In the genomic region with DNA sequence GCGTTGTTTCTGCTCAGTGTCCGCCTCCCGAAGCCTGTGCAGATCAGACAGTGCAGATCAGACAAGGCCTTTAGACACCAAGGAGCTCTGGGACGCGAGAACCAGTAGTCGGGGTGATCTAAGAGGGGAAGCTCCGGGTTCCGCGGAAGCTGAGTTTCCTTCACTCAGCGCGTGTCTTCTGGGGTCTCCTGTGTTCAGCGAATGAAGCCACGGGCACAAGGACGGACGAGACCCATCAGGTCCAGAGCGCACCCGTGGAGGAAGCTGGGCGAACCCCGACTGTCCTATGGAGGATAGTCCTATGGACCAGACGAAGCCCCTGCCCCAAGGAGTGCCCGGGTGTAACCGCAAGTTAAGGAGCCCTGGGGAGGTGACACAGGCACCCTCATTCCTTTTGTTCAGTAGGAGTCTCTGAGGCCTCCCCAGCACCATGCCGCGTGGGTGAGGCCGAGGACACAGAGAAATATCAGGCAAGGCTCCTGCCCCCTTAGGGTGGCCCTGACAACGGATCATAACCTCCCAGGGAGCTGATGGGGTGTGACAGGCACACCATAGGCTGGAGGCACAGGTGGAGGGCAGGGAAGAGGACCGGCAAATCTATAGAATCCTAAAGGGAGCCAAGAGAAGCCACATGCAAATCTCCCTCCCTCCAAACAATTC, we compare ENCODE assay signal across 8 cellular contexts. TPM values are rescaled to one million over a fixed set of nuclear protein-coding genes. Genes with fewer than 3 reads are reported as not detected.
A peak's percentile ranks its signal among the peaks of the same experiment; 100 is the strongest.
DNase-seq lines count a peak whose midpoint lies in the region; ATAC-seq and TF ChIP-seq lines count a peak whose summit lies in the region.

No MANE protein-coding gene starts in this region.

- peaks cover 33% of the 10 kb centered on the region for H3K4me1 ChIP-seq in Panc1 (ENCODE audit: control insufficient read depth, insufficient read depth, low read length)
- H3K4me1 ChIP-seq in lung (ENCODE audit: control insufficient read depth in 2 of 2, insufficient read depth in 2 of 2, low read length in 2 of 2) = peaks cover 12 to 32% of the 10 kb centered on the region in 2 donors
- H3K4me1 ChIP-seq in testis = peaks cover 37% of the 10 kb centered on the region

- in situ Hi-C loops in Panc1 (cut with HindIII; ENCODE audit: low pct_unique_long_range_greater_than_20kb, low sequenced_read_pairs) = no loop called here

- H3K27me3 ChIP-seq in Panc1 (ENCODE audit: control insufficient read depth, insufficient read depth, low read length) = no peaks in the 10 kb centered on the region
- no peaks in the 10 kb centered on the region for H3K27me3 ChIP-seq in lung (ENCODE audit: control insufficient read depth, insufficient read depth)
- no peaks in the 10 kb centered on the region for H3K27me3 ChIP-seq in testis

- POLR2A ChIA-PET in Panc1 (lab: Charles Lee) = interaction anchor here (0.6 to 1.4 kb wide), 4 partner anchors 32 to 281 kb away, joined by 3 read pairs; partner anchors contain the start of gene KMT5C

- H3K36me3 ChIP-seq in Panc1 (ENCODE audit: control insufficient read depth, insufficient read depth, low read length) = peaks cover 22% of the 10 kb centered on the region
- peaks cover 3 to 26% of the 10 kb centered on the region in 2 donors for H3K36me3 ChIP-seq in lung (ENCODE audit: control insufficient read depth in 2 of 2, insufficient read depth in 2 of 2, low read length in 2 of 2)
- H3K36me3 ChIP-seq in testis (ENCODE audit: low read depth, missing control alignments) = no peaks in the 10 kb centered on the region

- BruUV-seq in Panc1 (replicated peaks; lab: Mats Ljungman, UMichigan) = no TSS peak

- WGBS in lung, 2 donors = 20 to 42% methylated on average over 27 of the region's 27 CpGs
- WGBS in testis, 2 donors = 34 to 36% methylated on average over 10 to 27 of the region's 27 CpGs

- ATAC-seq in HG03025 (IDR thresholded peaks at IDR 0.05; ENCODE audit: low FRiP score, unreplicated experiment) (peak; percentile 2), Panc1 (peak; percentile 23), lung (ENCODE audit: insufficient read depth, low FRiP score) (no peak)

- H3K4me3 ChIP-seq in Panc1 (ENCODE audit: low read depth in 2 of 2, low read length in 2 of 2) (peak overlapping the region; percentile 75 to 98), cardiac fibroblast (replicated peaks in 1 of 2; ENCODE audit: low read depth in 2 of 2, low read length in 2 of 2) (peak overlapping the region; percentile 16 to 97), lung (peak overlapping the region; percentile 50), testis (peak overlapping the region; percentile 80 to 92)

- DNase-seq in DMS79 treated with DMSO at 0.1 percent for 48 hours (lab: John Stamatoyannopoulos, UW) = peak; percentile 75
- DNase-seq in Panc1 (ENCODE audit: low read depth, low spot score) = no peak
- no peak for DNase-seq in cardiac fibroblast (ENCODE audit: low read depth in 2 of 2)
- DNase-seq in lung (ENCODE audit: low spot score) = peak; percentile 46
- peak; percentile 42 for DNase-seq in testis
- no peak for DNase-seq in AG08396 (ENCODE audit: low spot score)
- no peak for DNase-seq in GM20000 (ENCODE audit: low spot score)

- TF ChIP-seq CTCF in Panc1 (IDR thresholded peaks at IDR 0.05) = no peak
- TF ChIP-seq CTCF in cardiac fibroblast (IDR thresholded peaks at IDR 0.05; ENCODE audit: low read depth, low read length) = no peak
- no peak for TF ChIP-seq CTCF in lung (IDR thresholded peaks at IDR 0.05; ENCODE audit: control extremely low read depth, extremely low read depth)
- TF ChIP-seq CTCF in testis (IDR thresholded peaks at IDR 0.05) = no peak
- TF ChIP-seq CTCF in GM20000 (IDR thresholded peaks at IDR 0.05; ENCODE audit: extremely low read depth, missing control alignments) = no peak

- intact Hi-C loops in Panc1 (cut with micrococcal nuclease; ENCODE audit: unreplicated experiment) (no loop called here), testis (cut with DNase I; ENCODE audit: low total_unique reads) (loop anchor here (5.0 kb wide), 1 partner anchor 42 kb away; no protein-coding TSS in a partner anchor)

- H3K27ac ChIP-seq in Panc1 (ENCODE audit: low read length) (peak overlapping the region; percentile 97), lung (ENCODE audit: low read depth in 1 of 2, low read length in 1 of 2) (peak overlapping the region; percentile 93 to 97), testis (peak overlapping the region; percentile 92 to 93)

- TF ChIP-seq POLR2A in testis (IDR thresholded peaks at IDR 0.05) = no peak

- H3K9me3 ChIP-seq in Panc1 (ENCODE audit: control insufficient read depth, insufficient read depth, low read depth, low read length) (no peaks in the 10 kb centered on the region), lung (ENCODE audit: control insufficient read depth in 2 of 2, insufficient read depth in 1 of 2, low read length in 1 of 2) (peaks cover 0 to 2% of the 10 kb centered on the region in 2 donors), testis (no peaks in the 10 kb centered on the region)

- CTCF ChIA-PET in Panc1 (lab: Charles Lee) = interaction anchor here (0.6 to 1.4 kb wide), 3 partner anchors 86 to 909 kb away, joined by 3 to 6 read pairs (median 5); no protein-coding TSS in a partner anchor

RNA-seq across cellular contexts. Expression of gene TMEM238, which starts 0.6 kb away (rescaled TPM):
- 7.4 TPM for total RNA-seq in Panc1 (2021; ENCODE audit: unreplicated experiment)
- polyA plus RNA-seq in Panc1 (2012; ENCODE audit: insufficient read length) = 25.3 TPM
- 10 to 100 TPM in 1 of 2 donors, under 1 TPM in 1; 0.43 to 31.0 TPM for total RNA-seq in lung
- under 1 TPM; 0.76 to 0.89 TPM for polyA plus RNA-seq in lung
- total RNA-seq in testis = 1 to 10 TPM; 1.7 to 6.4 TPM
- polyA plus RNA-seq in testis (ENCODE audit: insufficient read depth, low read depth, low replicate concordance) = 0.91 TPM

RNA-seq across cellular contexts. Expression of gene RPL28, which starts 1.0 kb away (rescaled TPM):
- 2,154 TPM for total RNA-seq in Panc1 (2021; ENCODE audit: unreplicated experiment)
- polyA plus RNA-seq in Panc1 (2012; ENCODE audit: insufficient read length) = 3,316 TPM
- total RNA-seq in lung = 1,000 to 10,000 TPM in 1 of 2 donors, 100 to 1,000 TPM in 1; 272 to 1,742 TPM
- polyA plus RNA-seq in lung = 1,000 to 10,000 TPM; 1,460 to 3,086 TPM
- 100 to 1,000 TPM; 284 to 624 TPM for total RNA-seq in testis
- polyA plus RNA-seq in testis (ENCODE audit: insufficient read depth, low read depth, low replicate concordance) = 1,024 TPM

RNA-seq across cellular contexts. Expression of gene TMEM190, which starts 8.1 kb away (rescaled TPM):
- 0.74 TPM for total RNA-seq in Panc1 (2021; ENCODE audit: unreplicated experiment)
- polyA plus RNA-seq in Panc1 (2012; ENCODE audit: insufficient read length) = not detected
- 100 to 1,000 TPM in 1 of 2 donors, 10 to 100 TPM in 1; 14.3 to 106 TPM for total RNA-seq in lung
- polyA plus RNA-seq in lung = 10 to 100 TPM; 56.2 to 68.8 TPM
- total RNA-seq in testis = 10 to 100 TPM; 12.9 to 19.2 TPM
- 35.4 TPM for polyA plus RNA-seq in testis (ENCODE audit: insufficient read depth, low read depth, low replicate concordance)

RNA-seq across cellular contexts. Expression of gene IL11, which starts 14.4 kb away (rescaled TPM):
- total RNA-seq in Panc1 (2021; ENCODE audit: unreplicated experiment) (4.4 TPM), lung (under 1 TPM in 1 of 2 donors, not detected in 1; 0.74 TPM), testis (1 to 10 TPM; 2.0 to 2.1 TPM)
- 3.6 TPM for polyA plus RNA-seq in Panc1 (2012; ENCODE audit: insufficient read length)
- polyA plus RNA-seq in lung (under 1 TPM; 0.26 to 0.41 TPM), testis (ENCODE audit: insufficient read depth, low read depth, low replicate concordance) (1.2 TPM)

RNA-seq across cellular contexts. Expression of gene GARIN5B, which starts 21.6 kb away (rescaled TPM):
- total RNA-seq in Panc1 (2021; ENCODE audit: unreplicated experiment) = not detected
- not detected for polyA plus RNA-seq in Panc1 (2012; ENCODE audit: insufficient read length)
- total RNA-seq in lung = under 1 TPM in 1 of 2 donors, not detected in 1; 0.09 TPM
- not detected for polyA plus RNA-seq in lung
- 10 to 100 TPM; 11.3 to 28.2 TPM for total RNA-seq in testis
- polyA plus RNA-seq in testis (ENCODE audit: insufficient read depth, low read depth, low replicate concordance) = 49.6 TPM

Comparison
In these comparisons a context has a peak if more than half of its experiments do, and no peak if none do; other contexts are left out.
1. DNase-seq: peak in DMS79 treated with DMSO at 0.1 percent for 48 hours (single experiment), lung (single experiment) and testis (single experiment); none in Panc1 (single experiment), cardiac fibroblast (0 of 2), AG08396 (single experiment) and GM20000 (single experiment).
2. Peak in every context shown above with its lines, with median percentiles within 50 percentile points of each other: H3K27ac ChIP-seq and H3K4me3 ChIP-seq.